Comparison of ENCODE assay signal across 13 cellular contexts in genomic region chr6:170370413-170370812, GRCh38.
DNase-seq lines count a peak whose midpoint lies in the region; ATAC-seq and TF ChIP-seq lines count a peak whose summit lies in the region.
"Had no signal": no experiment of that assay in that cellular context is flagged by ENCODE, and none has a peak within 500 bp of the region (broad histone marks: within the 10 kb centered on the region; RNA-seq: fewer than 3 reads in every experiment).

No MANE protein-coding gene starts in this region.

- peaks cover 14% of the 10 kb centered on the region for H3K4me1 Mint-ChIP-seq in activated naive CD4-positive, alpha-beta T cell treated with anti-CD3 and anti-CD28 coated beads for 36 hours (ENCODE audit: low read depth)
- no peaks in the 10 kb centered on the region for H3K4me1 Mint-ChIP-seq in activated naive CD4-positive, alpha-beta T cell treated with anti-CD3 and anti-CD28 coated beads, Interleukin-2, amount 10 ng/mL, durations not matched to agents 7 days and 5 days
- peaks cover 8% of the 10 kb centered on the region for H3K4me1 Mint-ChIP-seq in T-helper 1 cell treated with Interleukin-12 subunit alpha and Interleukin-12 subunit beta and Interleukin-4 antibody, amounts not matched to agents 30 μg/mL and 1 μg/mL, for 36 hours (ENCODE audit: low read depth)
- peaks cover 40% of the 10 kb centered on the region for H3K4me1 Mint-ChIP-seq in progenitor cell of endocrine pancreas (ENCODE audit: low read depth)

- H3K4me3 Mint-ChIP-seq in activated naive CD4-positive, alpha-beta T cell treated with anti-CD3 and anti-CD28 coated beads for 36 hours: no peak overlapping the region
- H3K4me3 Mint-ChIP-seq in activated naive CD4-positive, alpha-beta T cell treated with anti-CD3 and anti-CD28 coated beads, Interleukin-2, amount 10 ng/mL, durations not matched to agents 7 days and 5 days: no peak overlapping the region
- H3K4me3 Mint-ChIP-seq in T-helper 1 cell treated with Interleukin-12 subunit alpha and Interleukin-12 subunit beta and Interleukin-4 antibody, amounts not matched to agents 30 μg/mL and 1 μg/mL, for 36 hours: no peak overlapping the region
- H3K4me3 Mint-ChIP-seq in progenitor cell of endocrine pancreas (ENCODE audit: low read depth): no peak overlapping the region
- H3K4me3 Mint-ChIP-seq: nephron had no signal

- TF ChIP-seq CTCF in progenitor cell of endocrine pancreas (IDR thresholded peaks at IDR 0.05; ENCODE audit: unreplicated experiment): no peak

- peak; percentile 84 for ATAC-seq in GM21717 (IDR thresholded peaks at IDR 0.05; ENCODE audit: unreplicated experiment)
- ATAC-seq in GM19397 (IDR thresholded peaks at IDR 0.05; ENCODE audit: unreplicated experiment): no peak
- ATAC-seq: left cardiac atrium had no signal

- peak overlapping the region; percentile 47 for H3K27ac Mint-ChIP-seq in activated naive CD4-positive, alpha-beta T cell treated with anti-CD3 and anti-CD28 coated beads for 36 hours
- H3K27ac Mint-ChIP-seq in activated naive CD4-positive, alpha-beta T cell treated with anti-CD3 and anti-CD28 coated beads, Interleukin-2, amount 10 ng/mL, durations not matched to agents 7 days and 5 days: no peak overlapping the region
- H3K27ac Mint-ChIP-seq in T-helper 1 cell treated with Interleukin-12 subunit alpha and Interleukin-12 subunit beta and Interleukin-4 antibody, amounts not matched to agents 30 μg/mL and 1 μg/mL, for 36 hours: peak overlapping the region; percentile 2
- H3K27ac Mint-ChIP-seq in progenitor cell of endocrine pancreas: peak overlapping the region; percentile 21
- H3K27ac Mint-ChIP-seq: nephron had no signal

- intact Hi-C loops in activated naive CD4-positive, alpha-beta T cell treated with anti-CD3 and anti-CD28 coated beads for 36 hours (cut with micrococcal nuclease): loop anchor here (2.0 to 10.0 kb wide), 2 partner anchors 64 to 416 kb away; partner anchors contain the start of gene FAM120B

- H3K36me3 Mint-ChIP-seq in activated naive CD4-positive, alpha-beta T cell treated with anti-CD3 and anti-CD28 coated beads for 36 hours (ENCODE audit: low read depth): peaks cover 28% of the 10 kb centered on the region
- peaks cover 7% of the 10 kb centered on the region for H3K36me3 Mint-ChIP-seq in activated naive CD4-positive, alpha-beta T cell treated with anti-CD3 and anti-CD28 coated beads, Interleukin-2, amount 10 ng/mL, durations not matched to agents 7 days and 5 days
- peaks cover 2% of the 10 kb centered on the region for H3K36me3 Mint-ChIP-seq in T-helper 1 cell treated with Interleukin-12 subunit alpha and Interleukin-12 subunit beta and Interleukin-4 antibody, amounts not matched to agents 30 μg/mL and 1 μg/mL, for 36 hours (ENCODE audit: low read depth)
- H3K36me3 Mint-ChIP-seq in progenitor cell of endocrine pancreas (ENCODE audit: insufficient read depth): peaks cover 7% of the 10 kb centered on the region

- CTCF ChIA-PET in activated naive CD4-positive, alpha-beta T cell treated with anti-CD3 and anti-CD28 coated beads for 36 hours (lab: Charles Lee): no interaction called here
- CTCF ChIA-PET in activated naive CD4-positive, alpha-beta T cell treated with anti-CD3 and anti-CD28 coated beads, Interleukin-2, amount 10 ng/mL, durations not matched to agents 7 days and 5 days (lab: Charles Lee): no interaction called here

- DNase-seq in activated naive CD4-positive, alpha-beta T cell treated with anti-CD3 and anti-CD28 coated beads for 36 hours: peak; percentile 47
- no peak for DNase-seq in activated naive CD4-positive, alpha-beta T cell treated with anti-CD3 and anti-CD28 coated beads, Interleukin-2, amount 10 ng/mL, durations not matched to agents 7 days and 5 days
- no peak for DNase-seq in progenitor cell of endocrine pancreas (ENCODE audit: low spot score, unreplicated experiment)
- no peak for DNase-seq in KG1 (lab: John Stamatoyannopoulos, UW)
- no peak for DNase-seq in NCI-H524 (lab: John Stamatoyannopoulos, UW)
- DNase-seq: amniotic stem cell, DND-41, Karpas-422, left cardiac atrium had no signal

- no peaks in the 10 kb centered on the region for H3K9me3 Mint-ChIP-seq in activated naive CD4-positive, alpha-beta T cell treated with anti-CD3 and anti-CD28 coated beads for 36 hours
- H3K9me3 Mint-ChIP-seq in activated naive CD4-positive, alpha-beta T cell treated with anti-CD3 and anti-CD28 coated beads, Interleukin-2, amount 10 ng/mL, durations not matched to agents 7 days and 5 days: no peaks in the 10 kb centered on the region
- H3K9me3 Mint-ChIP-seq in T-helper 1 cell treated with Interleukin-12 subunit alpha and Interleukin-12 subunit beta and Interleukin-4 antibody, amounts not matched to agents 30 μg/mL and 1 μg/mL, for 36 hours: no peaks in the 10 kb centered on the region
- no peaks in the 10 kb centered on the region for H3K9me3 Mint-ChIP-seq in progenitor cell of endocrine pancreas (ENCODE audit: low read depth)
- H3K9me3 Mint-ChIP-seq: nephron had no signal

- no peaks in the 10 kb centered on the region for H3K27me3 Mint-ChIP-seq in activated naive CD4-positive, alpha-beta T cell treated with anti-CD3 and anti-CD28 coated beads for 36 hours (ENCODE audit: low read depth)
- no peaks in the 10 kb centered on the region for H3K27me3 Mint-ChIP-seq in activated naive CD4-positive, alpha-beta T cell treated with anti-CD3 and anti-CD28 coated beads, Interleukin-2, amount 10 ng/mL, durations not matched to agents 7 days and 5 days
- H3K27me3 Mint-ChIP-seq in T-helper 1 cell treated with Interleukin-12 subunit alpha and Interleukin-12 subunit beta and Interleukin-4 antibody, amounts not matched to agents 30 μg/mL and 1 μg/mL, for 36 hours (ENCODE audit: low read depth): no peaks in the 10 kb centered on the region
- no peaks in the 10 kb centered on the region for H3K27me3 Mint-ChIP-seq in progenitor cell of endocrine pancreas
